ENCODE assay signal across 12 cellular contexts in the genomic region with DNA sequence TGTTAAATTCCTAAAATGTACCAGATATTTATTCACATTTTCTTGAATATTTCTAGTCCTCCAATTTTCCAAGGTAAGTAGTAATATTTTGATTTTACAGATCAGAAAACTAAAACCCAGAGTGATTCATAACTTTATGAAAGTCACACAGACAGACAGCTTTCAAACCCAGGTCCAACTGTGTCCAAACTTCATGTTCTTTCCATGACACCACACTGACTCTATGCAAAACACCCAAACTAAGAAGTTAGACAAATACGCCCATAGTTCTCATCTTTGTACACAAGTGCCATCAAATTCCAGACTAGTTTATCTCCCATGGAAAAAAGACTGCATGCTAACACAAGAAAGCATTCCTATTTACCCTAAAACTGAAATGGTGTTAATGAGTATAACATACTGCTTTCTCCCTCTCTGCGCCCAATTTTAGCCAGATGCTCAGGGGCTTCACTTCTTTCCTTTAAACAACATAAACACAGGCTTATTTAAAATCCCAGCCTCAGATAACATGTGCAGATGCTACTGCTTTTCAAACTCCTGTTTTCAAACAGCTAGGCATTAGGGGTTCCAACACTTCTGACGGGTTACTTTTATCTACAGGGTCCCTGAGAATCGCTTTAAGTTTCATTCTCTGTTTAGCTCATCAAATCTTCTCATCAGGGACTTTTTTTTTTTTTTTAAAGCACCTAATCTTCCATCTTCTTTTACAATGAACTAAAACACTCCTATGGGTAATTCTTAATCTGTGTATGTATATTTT. TPM values are rescaled to one million over a fixed set of nuclear protein-coding genes. Genes with fewer than 3 reads are reported as not detected.
DNase-seq lines count a peak whose midpoint lies in the region; ATAC-seq and TF ChIP-seq lines count a peak whose summit lies in the region.
"Had no signal": no experiment of that assay in that cellular context is flagged by ENCODE, and none has a peak within 500 bp of the region (broad histone marks: within the 10 kb centered on the region; RNA-seq: fewer than 3 reads in every experiment).

No MANE protein-coding gene starts in this region.

- H3K36me3 Mint-ChIP-seq in activated T-cell treated with anti-CD3 and anti-CD28 coated beads, Interleukin-2, amount 50 U/mL, for 72 hours (ENCODE audit: insufficient read depth in 2 of 2): peaks cover 0 to 4% of the 10 kb centered on the region in 2 donors
- peaks cover 10% of the 10 kb centered on the region for H3K36me3 Mint-ChIP-seq in neural progenitor cell

- peaks cover 64% of the 10 kb centered on the region for H3K4me1 Mint-ChIP-seq in activated T-cell treated with anti-CD3 and anti-CD28 coated beads, Interleukin-2, amount 50 U/mL, for 72 hours (ENCODE audit: low read depth)
- H3K4me1 Mint-ChIP-seq in neural progenitor cell: peaks cover 16% of the 10 kb centered on the region

- H3K4me3 ChIP-seq in neural progenitor cell: no peak overlapping the region
- H3K4me3 ChIP-seq: coronary artery had no signal

- H4K20me1 ChIP-seq in neural progenitor cell (ENCODE audit: low read depth): peaks cover 44% of the 10 kb centered on the region

- no peak overlapping the region for H3K4me2 ChIP-seq in neural progenitor cell

- H3K4me3 Mint-ChIP-seq in activated T-cell treated with anti-CD3 and anti-CD28 coated beads, Interleukin-2, amount 50 U/mL, for 72 hours: peak overlapping the region; percentile 80 to 92
- no peak overlapping the region for H3K4me3 Mint-ChIP-seq in neural progenitor cell

- no peaks in the 10 kb centered on the region for H3K9me3 Mint-ChIP-seq in activated T-cell treated with anti-CD3 and anti-CD28 coated beads, Interleukin-2, amount 50 U/mL, for 72 hours
- no peaks in the 10 kb centered on the region for H3K9me3 Mint-ChIP-seq in neural progenitor cell

- H3K9me3 ChIP-seq in neural progenitor cell (ENCODE audit: low read depth): no peaks in the 10 kb centered on the region

- H3K27ac Mint-ChIP-seq in activated T-cell treated with anti-CD3 and anti-CD28 coated beads, Interleukin-2, amount 50 U/mL, for 72 hours: peak overlapping the region; percentile 98
- no peak overlapping the region for H3K27ac Mint-ChIP-seq in neural progenitor cell

- peak in 1 of 2 donors; percentile 31 for DNase-seq in activated T-cell treated with anti-CD3 and anti-CD28 coated beads, Interleukin-2, amount 50 U/mL, for 72 hours
- no peak for DNase-seq in neural progenitor cell (ENCODE audit: low spot score)
- no peak for DNase-seq in kidney glomerular epithelial cell (lab: John Stamatoyannopoulos, UW)
- DNase-seq in NCI-H146 (lab: John Stamatoyannopoulos, UW): no peak
- DNase-seq: activated CD4-positive, alpha-beta T cell treated with anti-CD3 and anti-CD28 coated beads for 4 hours; GF-D8; NCI-H2081 treated with DMSO at 0.1 percent for 48 hours had no signal

- H3F3A ChIP-seq in neural progenitor cell (ENCODE audit: low read depth): peaks cover 16% of the 10 kb centered on the region

- H3K4me1 ChIP-seq in neural progenitor cell: peaks cover 20% of the 10 kb centered on the region

- peak overlapping the region; percentile 61 for H3K27ac ChIP-seq in neural progenitor cell
- H3K27ac ChIP-seq: RWPE1 had no signal

- H2AFZ ChIP-seq in neural progenitor cell (replicated peaks): no peak overlapping the region

- TF ChIP-seq CTCF in neural progenitor cell (IDR thresholded peaks at IDR 0.05): no peak

- H3K27me3 ChIP-seq in neural progenitor cell: no peaks in the 10 kb centered on the region

- H3K27me3 Mint-ChIP-seq in activated T-cell treated with anti-CD3 and anti-CD28 coated beads, Interleukin-2, amount 50 U/mL, for 72 hours (ENCODE audit: low read depth): no peaks in the 10 kb centered on the region
- no peaks in the 10 kb centered on the region for H3K27me3 Mint-ChIP-seq in neural progenitor cell (ENCODE audit: insufficient read depth, low read depth)

- peak; percentile 46 for ATAC-seq in GM18498 (IDR thresholded peaks at IDR 0.05; ENCODE audit: unreplicated experiment)
- ATAC-seq in HG02642 (IDR thresholded peaks at IDR 0.05; ENCODE audit: poor library complexity, unreplicated experiment): peak; percentile 36
- ATAC-seq in activated T-cell treated with anti-CD3 and anti-CD28 coated beads, Interleukin-2, amount 50 U/mL, for 72 hours (replicated peaks in 1 of 2): peak; percentile 76 to 79
- no peak for ATAC-seq in HG02623 (IDR thresholded peaks at IDR 0.05; ENCODE audit: unreplicated experiment)

- peak overlapping the region; percentile 36 for H3K9ac ChIP-seq in neural progenitor cell

- peaks cover 65% of the 10 kb centered on the region for H3K79me2 ChIP-seq in neural progenitor cell (ENCODE audit: low read depth)

- H3K36me3 ChIP-seq in neural progenitor cell: no peaks in the 10 kb centered on the region

RNA-seq across cellular contexts. Expression of a gene that starts 44.6 kb away (rescaled TPM):
- total RNA-seq in activated T-cell treated with anti-CD3 and anti-CD28 coated beads, Interleukin-2, amount 50 U/mL, for 72 hours: 100 to 1,000 TPM; 146 to 197 TPM
- total RNA-seq in neural progenitor cell (ENCODE audit: low replicate concordance): 31.4 and 35.0 TPM in 2 replicates

RNA-seq across cellular contexts. Expression of a gene that starts 52.9 kb away (rescaled TPM):
- total RNA-seq in activated T-cell treated with anti-CD3 and anti-CD28 coated beads, Interleukin-2, amount 50 U/mL, for 72 hours: under 1 TPM; 0.81 to 0.91 TPM
- total RNA-seq in neural progenitor cell (ENCODE audit: low replicate concordance): 3.0 and 3.1 TPM in 2 replicates
